ENCODE assay signal across 8 cellular contexts in the genomic region with DNA sequence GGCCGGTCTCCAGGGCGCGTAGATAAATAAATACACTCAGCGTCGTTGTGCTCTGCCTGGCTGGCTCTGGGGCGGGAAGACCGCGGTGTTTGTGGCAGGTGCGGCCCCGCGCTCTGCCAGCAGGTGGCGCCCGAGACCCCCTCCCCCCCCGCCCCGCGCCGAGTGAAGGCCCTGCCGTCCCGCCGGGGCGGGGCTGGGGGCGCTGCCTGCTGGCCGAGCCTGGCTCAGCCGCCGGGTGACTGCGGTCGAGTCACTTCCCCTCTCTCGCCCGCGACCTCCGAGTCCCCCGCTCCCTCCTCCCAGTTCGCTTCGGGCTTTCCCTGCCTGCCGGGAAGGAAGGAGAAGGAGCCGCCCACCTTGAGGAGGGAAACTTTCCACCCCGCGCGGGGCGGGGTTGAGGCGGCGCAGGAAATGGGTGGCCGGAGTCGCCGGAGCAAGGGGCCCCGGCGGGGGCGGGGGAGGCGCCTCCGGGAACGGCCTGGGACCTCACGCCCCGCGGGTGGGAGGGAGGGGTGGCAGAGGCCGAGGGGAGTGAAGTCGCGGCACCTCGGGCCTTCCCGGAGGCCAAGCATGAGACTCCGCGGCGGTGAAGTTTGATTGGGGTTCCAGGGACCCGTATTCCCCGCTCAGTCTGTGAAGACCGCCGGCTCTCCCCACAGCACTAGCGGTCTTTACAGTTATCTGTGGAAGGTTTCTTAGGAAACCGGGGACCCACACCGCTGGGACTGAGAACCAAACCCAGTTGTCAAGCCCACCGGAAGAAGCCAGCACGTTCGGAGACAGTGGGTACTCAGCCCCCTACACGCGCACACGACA. TPM values are rescaled to one million over a fixed set of nuclear protein-coding genes. Genes with fewer than 3 reads are reported as not detected.
DNase-seq lines count a peak whose midpoint lies in the region; ATAC-seq, FAIRE-seq and TF ChIP-seq lines count a peak whose summit lies in the region.

No MANE protein-coding gene starts in this region.

- FAIRE-seq in keratinocyte (lab: Jason Lieb, UNC) = no peak

- peak overlapping the region; percentile 21 to 85 (median 51) for H3K4me3 ChIP-seq in keratinocyte (ENCODE audit: control insufficient read depth in 2 of 3, extremely low read depth in 1 of 3, insufficient read depth in 2 of 3, low read depth in 1 of 3, low read length in 3 of 3)

- H3K4me1 ChIP-seq in keratinocyte (ENCODE audit: control insufficient read depth, extremely low read depth, insufficient read depth, low read length) = peaks cover 56% of the 10 kb centered on the region

- no peaks in the 10 kb centered on the region for H3K27me3 ChIP-seq in keratinocyte (ENCODE audit: control insufficient read depth, extremely low read depth, insufficient read depth, low read length)

- peaks cover 24% of the 10 kb centered on the region for H3K79me2 ChIP-seq in keratinocyte (ENCODE audit: control insufficient read depth, insufficient read depth, low read length)

- dilution Hi-C loops in keratinocyte (cut with MboI; ENCODE audit: extremely low pct_ligation_motif_present, low sequenced_read_pairs) = no loop called here

- H2AFZ ChIP-seq in keratinocyte (ENCODE audit: control insufficient read depth, low read length) = no peak overlapping the region

- peak; percentile 38 for ATAC-seq in HG02642 (IDR thresholded peaks at IDR 0.05; ENCODE audit: poor library complexity, unreplicated experiment)

- H3K9ac ChIP-seq in keratinocyte (ENCODE audit: control insufficient read depth, extremely low read depth, insufficient read depth, low read length) = peak overlapping the region; percentile 48

- H3K27ac ChIP-seq in caudate nucleus (ENCODE audit: low read depth, low read length) = peak overlapping the region; percentile 89
- H3K27ac ChIP-seq in keratinocyte (ENCODE audit: control insufficient read depth, insufficient read depth, low read length) = peak overlapping the region; percentile 47

- H4K20me1 ChIP-seq in keratinocyte (ENCODE audit: control insufficient read depth, extremely low read depth, insufficient read depth, low read length) = peaks cover 8% of the 10 kb centered on the region

- TF ChIP-seq CTCF in GM12872 (IDR thresholded peaks at IDR 0.05; ENCODE audit: insufficient read depth, low read depth, low read length) (peak; percentile 74), keratinocyte (optimal IDR thresholded peaks at IDR 0.05 in 1 of 3, IDR thresholded peaks at IDR 0.05 in 1 of 3, conservative IDR thresholded peaks at IDR 0.05 in 1 of 3; ENCODE audit: extremely low read depth in 1 of 3, insufficient read depth in 2 of 3, low read length in 3 of 3) (peak in 2 of 3 experiments; percentile 46 to 73)

- DNase-seq in NCI-H2107 treated with DMSO at 0.1 percent for 48 hours (lab: John Stamatoyannopoulos, UW; ENCODE audit: unreplicated experiment) (peak; percentile 51), caudate nucleus (lab: John Stamatoyannopoulos, UW) (peak in 54 of 61 donors; percentile 16 to 85 (median 62)), keratinocyte (ENCODE audit: low read depth, low spot score) (no peak), kidney glomerular epithelial cell (lab: John Stamatoyannopoulos, UW) (no peak)
- DNase-seq in activated CD4-positive, CD25-positive, alpha-beta regulatory T cell (lab: John Stamatoyannopoulos, UW) = peak; percentile 72 to 82 (median 78)
- peak; percentile 88 to 91 (median 88) for DNase-seq in stimulated activated CD4-positive, alpha-beta T cell treated with anti-CD3 and anti-CD28 coated beads, Interleukin-12 subunit alpha, Interleukin-12 subunit beta, amount 100 ng/mL, for 48 hours (ENCODE audit: low read depth in 2 of 3, low spot score in 1 of 3)

- peak overlapping the region; percentile 91 for H3K4me2 ChIP-seq in keratinocyte (ENCODE audit: control insufficient read depth, extremely low read depth, insufficient read depth, low read depth, low read length)

- H3K9me1 ChIP-seq in keratinocyte (ENCODE audit: control insufficient read depth, extremely low read depth, insufficient read depth, low read length) = no peaks in the 10 kb centered on the region

- peaks cover 0 to 3% of the 10 kb centered on the region in 2 experiments for H3K36me3 ChIP-seq in keratinocyte (ENCODE audit: control insufficient read depth in 2 of 2, extremely low read depth in 1 of 2, insufficient read depth in 2 of 2, low read length in 2 of 2)

- H3K9me3 ChIP-seq in keratinocyte (ENCODE audit: control insufficient read depth, low read depth, low read length) = no peaks in the 10 kb centered on the region

RNA-seq across cellular contexts. Expression of a gene that starts 1.5 kb away (rescaled TPM):
- polyA plus RNA-seq in keratinocyte = 8.5 to 14.0 TPM (median 10.4 TPM) in 3 replicates
- polyA plus RNA-seq in keratinocyte (2011; ENCODE audit: low read depth) = 28.9 TPM
- 5.2 and 16.1 TPM in 2 replicates for polyA plus RNA-seq in keratinocyte (2011; cell fraction: cytosol; rRNA removed)
- 35.7 and 50.9 TPM in 2 replicates for polyA plus RNA-seq in keratinocyte (2011; cell fraction: nucleus; rRNA removed)
- 12.7 and 19.8 TPM in 2 replicates for polyA plus RNA-seq in keratinocyte (2012; ENCODE audit: low replicate concordance)
- 9.8 to 25.0 TPM (median 16.6 TPM) in 3 replicates for polyA minus RNA-seq in keratinocyte
- polyA minus RNA-seq in keratinocyte (2011; cell fraction: cytosol; rRNA and poly(A)+ RNA removed) = 36.8 TPM
- polyA minus RNA-seq in keratinocyte (2011; cell fraction: nucleus; rRNA and poly(A)+ RNA removed) = 21.4 and 21.5 TPM in 2 replicates

RNA-seq across cellular contexts. Expression of a gene that starts 2.0 kb away (rescaled TPM):
- polyA plus RNA-seq in keratinocyte = 11.5 to 37.6 TPM (median 13.5 TPM) in 3 replicates
- 1.3 TPM for polyA plus RNA-seq in keratinocyte (2011; ENCODE audit: low read depth)
- polyA plus RNA-seq in keratinocyte (2011; cell fraction: cytosol; rRNA removed) = 18.0 and 37.6 TPM in 2 replicates
- polyA plus RNA-seq in keratinocyte (2011; cell fraction: nucleus; rRNA removed) = 8.8 and 17.8 TPM in 2 replicates
- 17.0 and 20.6 TPM in 2 replicates for polyA plus RNA-seq in keratinocyte (2012; ENCODE audit: low replicate concordance)
- 8.9 to 33.5 TPM (median 20.7 TPM) in 3 replicates for polyA minus RNA-seq in keratinocyte
- polyA minus RNA-seq in keratinocyte (2011; cell fraction: cytosol; rRNA and poly(A)+ RNA removed) = 30.5 TPM
- polyA minus RNA-seq in keratinocyte (2011; cell fraction: nucleus; rRNA and poly(A)+ RNA removed) = 2.1 and 9.4 TPM in 2 replicates

RNA-seq across cellular contexts. Expression of a gene that starts 4.1 kb away (rescaled TPM):
- 33.6 to 48.5 TPM (median 47.5 TPM) in 3 replicates for polyA plus RNA-seq in keratinocyte
- polyA plus RNA-seq in keratinocyte (2011; ENCODE audit: low read depth) = 9.1 TPM
- polyA plus RNA-seq in keratinocyte (2011; cell fraction: cytosol; rRNA removed) = 29.1 and 56.1 TPM in 2 replicates
- polyA plus RNA-seq in keratinocyte (2011; cell fraction: nucleus; rRNA removed) = 34.2 and 37.8 TPM in 2 replicates
- 47.2 and 82.7 TPM in 2 replicates for polyA plus RNA-seq in keratinocyte (2012; ENCODE audit: low replicate concordance)
- polyA minus RNA-seq in keratinocyte = 8.8 to 35.2 TPM (median 10.5 TPM) in 3 replicates
- 33.8 TPM for polyA minus RNA-seq in keratinocyte (2011; cell fraction: cytosol; rRNA and poly(A)+ RNA removed)
- polyA minus RNA-seq in keratinocyte (2011; cell fraction: nucleus; rRNA and poly(A)+ RNA removed) = 12.9 and 16.0 TPM in 2 replicates

RNA-seq across cellular contexts. Expression of a gene that starts 16.2 kb away (rescaled TPM):
- 9.1 to 23.0 TPM (median 11.0 TPM) in 3 replicates for polyA plus RNA-seq in keratinocyte
- polyA plus RNA-seq in keratinocyte (2011; ENCODE audit: low read depth) = 4.4 TPM
- 6.9 and 16.8 TPM in 2 replicates for polyA plus RNA-seq in keratinocyte (2011; cell fraction: cytosol; rRNA removed)
- 45.1 and 57.9 TPM in 2 replicates for polyA plus RNA-seq in keratinocyte (2011; cell fraction: nucleus; rRNA removed)
- polyA plus RNA-seq in keratinocyte (2012; ENCODE audit: low replicate concordance) = 8.9 and 26.6 TPM in 2 replicates
- 8.8 to 64.5 TPM (median 10.5 TPM) in 3 replicates for polyA minus RNA-seq in keratinocyte
- polyA minus RNA-seq in keratinocyte (2011; cell fraction: cytosol; rRNA and poly(A)+ RNA removed) = 32.8 TPM
- 30.0 and 30.3 TPM in 2 replicates for polyA minus RNA-seq in keratinocyte (2011; cell fraction: nucleus; rRNA and poly(A)+ RNA removed)

RNA-seq across cellular contexts. Expression of a gene that starts 21.2 kb away (rescaled TPM):
- polyA plus RNA-seq in keratinocyte = 0.14 to 1.5 TPM (median 0.46 TPM) in 3 replicates
- polyA plus RNA-seq in keratinocyte (2011; ENCODE audit: low read depth) = not detected
- polyA plus RNA-seq in keratinocyte (2011; cell fraction: cytosol; rRNA removed) = 0.18 and 0.19 TPM in 2 replicates
- polyA plus RNA-seq in keratinocyte (2011; cell fraction: nucleus; rRNA removed) = 0.34 and 0.51 TPM in 2 replicates
- polyA plus RNA-seq in keratinocyte (2012; ENCODE audit: low replicate concordance) = 0.63 and 0.75 TPM in 2 replicates
- 0.26 TPM in 1 of 3 replicates, not detected in the others for polyA minus RNA-seq in keratinocyte
- polyA minus RNA-seq in keratinocyte (2011; cell fraction: cytosol; rRNA and poly(A)+ RNA removed) = not detected
- polyA minus RNA-seq in keratinocyte (2011; cell fraction: nucleus; rRNA and poly(A)+ RNA removed) = not detected in 2 replicates

Comparison
In these comparisons a context has a peak if more than half of its experiments do, and no peak if none do; other contexts are left out.
1. DNase-seq: peak in NCI-H2107 treated with DMSO at 0.1 percent for 48 hours (single experiment), activated CD4-positive, CD25-positive, alpha-beta regulatory T cell (4 of 4), caudate nucleus (54 of 61) and stimulated activated CD4-positive, alpha-beta T cell treated with anti-CD3 and anti-CD28 coated beads, Interleukin-12 subunit alpha, Interleukin-12 subunit beta, amount 100 ng/mL, for 48 hours (3 of 3); none in keratinocyte (single experiment) and kidney glomerular epithelial cell (single experiment).